In genomic region chr2:136146564-136146963, GRCh38 we compare ENCODE assay signal across 29 cellular contexts.
"Had no signal": no experiment of that assay in that cellular context is flagged by ENCODE, and none has a peak within 500 bp of the region (broad histone marks: within the 10 kb centered on the region; RNA-seq: fewer than 3 reads in every experiment).

No MANE protein-coding gene starts in this region.

- ATAC-seq: K562, PC-3 had no signal

- H3K9me3 Mint-ChIP-seq: activated CD4-positive, alpha-beta memory T cell treated with anti-CD3 and anti-CD28 coated beads for 36 hours; T-helper 2 cell treated with Interferon-gamma antibody and Interleukin-4, amounts not matched to agents 5 μg/mL and 100 μg/mL, for 36 hours had no signal

- DNase-seq: activated CD4-positive, alpha-beta memory T cell treated with anti-CD3 and anti-CD28 coated beads for 36 hours; activated CD4-positive, alpha-beta T cell treated with anti-CD3 and anti-CD28 coated beads, Interleukin-2, amount 10 ng/mL, durations not matched to agents 7 days and 5 days; activated effector memory CD4-positive, alpha-beta T cell treated with Interleukin-2 at 50 U/mL for 16 hours; activated naive CD4-positive, alpha-beta T cell treated with anti-CD3 and anti-CD28 coated beads, Interleukin-2, amount 50 U/mL, for 16 hours; activated T-cell treated with anti-CD3 and anti-CD28 coated beads, Interleukin-2, amount 50 U/mL, for 1 hour; anterior cingulate cortex; caudate nucleus; cerebellar nuclear complex; NCI-H1092 treated with DMSO at 0.1 percent for 48 hours; NCI-H1417; NCI-H146; NCI-H187; NCI-H2029 treated with DMSO at 0.1 percent for 48 hours; NCI-H2107; NCI-H2171; NCI-H510A; NCI-H526; NCI-H748 treated with DMSO at 0.1 percent for 48 hours; NK-92 treated with Interleukin-12 subunit alpha and Interleukin-12 subunit beta, amount 100 ng/mL, for 24 hours; PC-3; Peyer's patch; RPMI8226; SHP77 treated with DMSO at 0.1 percent for 48 hours; SK-N-SH had no signal

- H3K36me3 Mint-ChIP-seq: activated CD4-positive, alpha-beta memory T cell treated with anti-CD3 and anti-CD28 coated beads for 36 hours; brain had no signal

- H3K27ac Mint-ChIP-seq: activated CD4-positive, alpha-beta memory T cell treated with anti-CD3 and anti-CD28 coated beads for 36 hours; activated CD4-positive, alpha-beta T cell treated with anti-CD3 and anti-CD28 coated beads, Interleukin-2, amount 10 ng/mL, durations not matched to agents 7 days and 5 days; activated T-helper 1 cell treated with anti-CD3 and anti-CD28 coated beads, Interleukin-12 subunit alpha, Interleukin-12 subunit beta, Interleukin-2, Interleukin-4 antibody, amounts not matched to agents 30 ng/mL and 10 ng/mL and 1 ng/mL, durations not matched to agents 14 hours and 24 hours and 36 hours; brain; T-helper 1 cell treated with Interleukin-12 subunit alpha and Interleukin-12 subunit beta and Interleukin-4 antibody, amounts not matched to agents 30 μg/mL and 1 μg/mL, for 36 hours; T-helper 2 cell treated with Interferon-gamma antibody and Interleukin-4, amounts not matched to agents 5 μg/mL and 100 μg/mL, for 36 hours had no signal

- H3K27me3 Mint-ChIP-seq: activated CD4-positive, alpha-beta memory T cell treated with anti-CD3 and anti-CD28 coated beads for 36 hours had no signal

- H3K4me3 Mint-ChIP-seq: activated CD4-positive, alpha-beta memory T cell treated with anti-CD3 and anti-CD28 coated beads for 36 hours; activated CD4-positive, alpha-beta T cell treated with anti-CD3 and anti-CD28 coated beads, Interleukin-2, amount 10 ng/mL, durations not matched to agents 7 days and 5 days; activated T-helper 1 cell treated with anti-CD3 and anti-CD28 coated beads, Interleukin-12 subunit alpha, Interleukin-12 subunit beta, Interleukin-2, Interleukin-4 antibody, amounts not matched to agents 30 ng/mL and 10 ng/mL and 1 ng/mL, durations not matched to agents 14 hours and 24 hours and 36 hours; brain; T-helper 1 cell treated with Interleukin-12 subunit alpha and Interleukin-12 subunit beta and Interleukin-4 antibody, amounts not matched to agents 30 μg/mL and 1 μg/mL, for 36 hours; T-helper 2 cell treated with Interferon-gamma antibody and Interleukin-4, amounts not matched to agents 5 μg/mL and 100 μg/mL, for 36 hours had no signal
